2 cellular contexts compared by ENCODE assay signal in genomic region chr6:54618597-54618996, GRCh38.
TF ChIP-seq lines count a peak whose summit lies in the region.

No MANE protein-coding gene starts in this region.

TF ChIP-seq in SK-N-SH, 30 proteins besides CTCF, POLR2A, EP300 and RAD21 (continued from another document):
- TF ChIP-seq REST (IDR thresholded peaks at IDR 0.05; ENCODE audit: low read depth, low read length) (no peak), NFIC (IDR thresholded peaks at IDR 0.05; ENCODE audit: borderline replicate concordance) (no peak), EZH2phosphoT487 (IDR thresholded peaks at IDR 0.05; ENCODE audit: borderline replicate concordance, low read depth) (no peak), ELF1 (IDR thresholded peaks at IDR 0.05) (no peak), SIN3A (IDR thresholded peaks at IDR 0.05; ENCODE audit: borderline replicate concordance, low read depth, low read length) (no peak), RCOR1 (IDR thresholded peaks at IDR 0.05; ENCODE audit: low read length) (no peak), MEF2A (IDR thresholded peaks at IDR 0.05; ENCODE audit: borderline replicate concordance, low read depth) (no peak), FOSL2 (IDR thresholded peaks at IDR 0.05; ENCODE audit: borderline replicate concordance, low read depth) (no peak), GABPA (IDR thresholded peaks at IDR 0.05; ENCODE audit: low read depth) (no peak), NRF1 (IDR thresholded peaks at IDR 0.05; ENCODE audit: low read depth, low read length) (no peak)

TF ChIP-seq in SK-N-SH treated with all-trans-retinoic acid at 6 μM for 48 hours, 23 proteins besides CTCF, POLR2A, EP300 and RAD21 (continued from another document):
- no peak for TF ChIP-seq TSHZ2 (CRISPR knock-in tag; IDR thresholded peaks at IDR 0.05)
- no peak for TF ChIP-seq PATZ1 (CRISPR knock-in tag; IDR thresholded peaks at IDR 0.05; ENCODE audit: borderline replicate concordance)
- no peak for TF ChIP-seq OSR1 (CRISPR knock-in tag; IDR thresholded peaks at IDR 0.05)
- no peak for TF ChIP-seq CSRNP3 (CRISPR knock-in tag; IDR thresholded peaks at IDR 0.05)
- TF ChIP-seq ZC3H10 (CRISPR knock-in tag; IDR thresholded peaks at IDR 0.05), result no peak
- no peak for TF ChIP-seq TCF4 (CRISPR knock-in tag; IDR thresholded peaks at IDR 0.05; ENCODE audit: borderline replicate concordance)
TF ChIP-seq in SK-N-SH treated with all-trans-retinoic acid at 6 μM for 48 hours: peak in this region for 0.
